1 cellular context compared by ENCODE assay signal in genomic region chr16:30921748-30922419, GRCh38.
A peak's percentile ranks its signal among the peaks of the same experiment; 100 is the strongest.
TF ChIP-seq lines count a peak whose summit lies in the region.

No MANE protein-coding gene starts in this region.

TF ChIP-seq in GM12878, 131 proteins besides CTCF, POLR2A, EP300 and RAD21 (continued from another document):
- TF ChIP-seq, protein P1, sequence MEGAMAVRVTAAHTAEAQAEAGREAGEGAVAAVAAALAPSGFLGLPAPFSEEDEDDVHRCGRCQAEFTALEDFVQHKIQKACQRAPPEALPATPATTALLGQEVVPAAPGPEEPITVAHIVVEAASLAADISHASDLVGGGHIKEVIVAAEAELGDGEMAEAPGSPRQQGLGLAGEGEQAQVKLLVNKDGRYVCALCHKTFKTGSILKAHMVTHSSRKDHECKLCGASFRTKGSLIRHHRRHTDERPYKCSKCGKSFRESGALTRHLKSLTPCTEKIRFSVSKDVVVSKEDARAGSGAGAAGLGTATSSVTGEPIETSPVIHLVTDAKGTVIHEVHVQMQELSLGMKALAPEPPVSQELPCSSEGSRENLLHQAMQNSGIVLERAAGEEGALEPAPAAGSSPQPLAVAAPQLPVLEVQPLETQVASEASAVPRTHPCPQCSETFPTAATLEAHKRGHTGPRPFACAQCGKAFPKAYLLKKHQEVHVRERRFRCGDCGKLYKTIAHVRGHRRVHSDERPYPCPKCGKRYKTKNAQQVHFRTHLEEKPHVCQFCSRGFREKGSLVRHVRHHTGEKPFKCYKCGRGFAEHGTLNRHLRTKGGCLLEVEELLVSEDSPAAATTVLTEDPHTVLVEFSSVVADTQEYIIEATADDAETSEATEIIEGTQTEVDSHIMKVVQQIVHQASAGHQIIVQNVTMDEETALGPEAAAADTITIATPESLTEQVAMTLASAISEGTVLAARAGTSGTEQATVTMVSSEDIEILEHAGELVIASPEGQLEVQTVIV (IDR thresholded peaks at IDR 0.05; ENCODE audit: borderline replicate concordance, partially characterized antibody), result no peak
- TF ChIP-seq YY1 (IDR thresholded peaks at IDR 0.05; ENCODE audit: low read depth, low read length) (peak; percentile 77), ATF3 (IDR thresholded peaks at IDR 0.05; ENCODE audit: borderline replicate concordance, extremely low read depth, low read depth, low read length) (no peak), HDAC6 (IDR thresholded peaks at IDR 0.05; ENCODE audit: unreplicated experiment) (no peak), TCF7 (IDR thresholded peaks at IDR 0.05; ENCODE audit: borderline replicate concordance) (no peak), USF2 (IDR thresholded peaks at IDR 0.05; ENCODE audit: borderline replicate concordance, low read depth, low read length) (no peak), BACH1 (IDR thresholded peaks at IDR 0.05; ENCODE audit: borderline replicate concordance) (peak; percentile 63; the same call in 1 of the 2 replicates), SIN3A (IDR thresholded peaks at IDR 0.05; ENCODE audit: low read depth, low read length) (no peak; the same call in 1 of the 2 replicates), E2F8 (IDR thresholded peaks at IDR 0.05; ENCODE audit: low read depth, partially characterized antibody) (no peak), POLR2AphosphoS2 (IDR thresholded peaks at IDR 0.05; ENCODE audit: low read depth, low read length) (no peak), RBBP5 (conservative IDR thresholded peaks at IDR 0.05) (no peak), TCF3 (IDR thresholded peaks at IDR 0.05; ENCODE audit: borderline replicate concordance, insufficient read depth, low read depth, low read length) (no peak), SREBF1 (IDR thresholded peaks at IDR 0.05; ENCODE audit: low read length) (no peak), MEF2A (IDR thresholded peaks at IDR 0.05; ENCODE audit: insufficient read depth, low read depth, low read length) (no peak)
TF ChIP-seq in GM12878: peak in this region for 18.
